ENCODE assay signal across 1 cellular context in genomic region chr12:52413202-52413601, GRCh38.
TF ChIP-seq lines count a peak whose summit lies in the region.

No MANE protein-coding gene starts in this region.

TF ChIP-seq in HepG2, 621 proteins besides CTCF, POLR2A, EP300 and RAD21:
- TF ChIP-seq ZSCAN9 (CRISPR knock-in tag; IDR thresholded peaks at IDR 0.05; ENCODE audit: borderline replicate concordance) (no peak), SRF (IDR thresholded peaks at IDR 0.05; ENCODE audit: low read depth, low read length) (no peak), MEF2D (CRISPR knock-in tag; IDR thresholded peaks at IDR 0.05) (no peak)
